In genomic region chr2:9112079-9112721, GRCh38 we compare ENCODE assay signal across 10 cellular contexts.
A peak's percentile ranks its signal among the peaks of the same experiment; 100 is the strongest.
DNase-seq lines count a peak whose midpoint lies in the region; ATAC-seq and TF ChIP-seq lines count a peak whose summit lies in the region.
"Had no signal": no experiment of that assay in that cellular context is flagged by ENCODE, and none has a peak within 500 bp of the region (broad histone marks: within the 10 kb centered on the region; RNA-seq: fewer than 3 reads in every experiment).

No MANE protein-coding gene starts in this region.

- no peak overlapping the region for H4K5ac ChIP-seq in mesendoderm (ENCODE audit: low read length)

- no peak overlapping the region for H2AK5ac ChIP-seq in mesendoderm (ENCODE audit: low read length)

- no peak overlapping the region for H3K4me3 ChIP-seq in heart left ventricle
- H3K4me3 ChIP-seq in mesendoderm (ENCODE audit: low read length): no peak overlapping the region
- no peak overlapping the region for H3K4me3 ChIP-seq in vagina

- intact Hi-C loops in heart left ventricle (cut with DNase I): no loop called here
- intact Hi-C loops in cardiac septum (cut with DNase I): no loop called here
- intact Hi-C loops in vagina (cut with DNase I): no loop called here

- DNase-seq in heart left ventricle: peak in 1 of 5 donors; percentile 50
- no peak for DNase-seq in cardiac septum (ENCODE audit: low spot score)
- peak in 32 of 61 donors; percentile 13 to 83 (median 45) for DNase-seq in caudate nucleus (lab: John Stamatoyannopoulos, UW)
- DNase-seq in mesendoderm: no peak
- DNase-seq in vagina (ENCODE audit: extremely low spot score in 2 of 2): peak in 1 of 2 donors; percentile 85
- no peak for DNase-seq in stimulated activated CD4-positive, alpha-beta T cell treated with anti-CD3 and anti-CD28 coated beads, Interleukin-1b, Interleukin-23, amount 100 ng/mL, for 48 hours
- no peak for DNase-seq in activated naive CD4-positive, alpha-beta T cell treated with anti-CD3 and anti-CD28 coated beads, Interleukin-2, amount 50 U/mL, for 72 hours (ENCODE audit: low spot score in 2 of 2)
- DNase-seq: cerebellar nuclear complex had no signal

- no peaks in the 10 kb centered on the region for H3K79me1 ChIP-seq in mesendoderm (ENCODE audit: low read length)

- H3K79me2 ChIP-seq in mesendoderm (ENCODE audit: control insufficient read depth, insufficient read depth, low read length): no peaks in the 10 kb centered on the region

- no peaks in the 10 kb centered on the region for H3K36me3 Mint-ChIP-seq in activated naive CD4-positive, alpha-beta T cell treated with anti-CD3 and anti-CD28 coated beads, Interleukin-2, amount 50 U/mL, for 72 hours

- no peak overlapping the region for H3K4me2 ChIP-seq in mesendoderm (ENCODE audit: low read length)

- no peak overlapping the region for H2BK5ac ChIP-seq in mesendoderm (ENCODE audit: low read length)

- no peak overlapping the region for H3K4ac ChIP-seq in mesendoderm (ENCODE audit: low read depth, low read length)

- no peaks in the 10 kb centered on the region for H3K9me3 Mint-ChIP-seq in activated naive CD4-positive, alpha-beta T cell treated with anti-CD3 and anti-CD28 coated beads, Interleukin-2, amount 50 U/mL, for 72 hours

- H3K27ac ChIP-seq in heart left ventricle (no peak overlapping the region), caudate nucleus (ENCODE audit: low read depth, low read length) (no peak overlapping the region), mesendoderm (ENCODE audit: low read depth, low read length) (no peak overlapping the region), vagina (peak overlapping the region; percentile 59)
- H3K27ac ChIP-seq: C4-2B had no signal

- H3K27me3 ChIP-seq in heart left ventricle (no peaks in the 10 kb centered on the region), mesendoderm (ENCODE audit: insufficient read depth, low read length, poor library complexity) (no peaks in the 10 kb centered on the region), vagina (no peaks in the 10 kb centered on the region)

- no peak overlapping the region for H3K27ac Mint-ChIP-seq in activated naive CD4-positive, alpha-beta T cell treated with anti-CD3 and anti-CD28 coated beads, Interleukin-2, amount 50 U/mL, for 72 hours

- WGBS in heart left ventricle, 4 donors: 64 to 75% (median 72%) methylated on average over 23 of the region's 23 CpGs
- WGBS in mesendoderm (ENCODE audit: extremely low coverage, insufficient coverage, low lambda C conversion rate): no CpG with 5 or more reads among the region's 23 CpGs

- H3K36me3 ChIP-seq in heart left ventricle (no peaks in the 10 kb centered on the region), mesendoderm (ENCODE audit: control insufficient read depth, insufficient read depth, low read length) (no peaks in the 10 kb centered on the region), vagina (no peaks in the 10 kb centered on the region)

- H4K8ac ChIP-seq in mesendoderm (ENCODE audit: low read depth, low read length): no peak overlapping the region

- H3K9ac ChIP-seq in mesendoderm (ENCODE audit: low read length): no peak overlapping the region

- H3K9me3 ChIP-seq in heart left ventricle: no peaks in the 10 kb centered on the region
- H3K9me3 ChIP-seq in vagina: no peaks in the 10 kb centered on the region

- H3K4me1 ChIP-seq in heart left ventricle (peaks cover 0 to 14% (median 6%) of the 10 kb centered on the region in 12 donors), mesendoderm (ENCODE audit: control insufficient read depth, low read depth, low read length) (no peaks in the 10 kb centered on the region), vagina (peaks cover 23% of the 10 kb centered on the region)

- H2BK15ac ChIP-seq in mesendoderm (replicated peaks; ENCODE audit: low read depth): no peak overlapping the region

- H3K23ac ChIP-seq in mesendoderm (ENCODE audit: low read length): no peak overlapping the region

- no peak for TF ChIP-seq POLR2A in heart left ventricle (IDR thresholded peaks at IDR 0.05)
- no peak for TF ChIP-seq POLR2A in vagina (IDR thresholded peaks at IDR 0.05)

- peak overlapping the region; percentile 58 for H3K56ac ChIP-seq in mesendoderm (ENCODE audit: low read length)

- H2BK120ac ChIP-seq in mesendoderm (ENCODE audit: low read depth, low read length): no peak overlapping the region

- TF ChIP-seq CTCF in heart left ventricle (IDR thresholded peaks at IDR 0.05): no peak
- no peak for TF ChIP-seq CTCF in vagina (IDR thresholded peaks at IDR 0.05)

- ATAC-seq in heart left ventricle (peak; percentile 29 to 65 (median 48)), GM21737 (IDR thresholded peaks at IDR 0.05; ENCODE audit: unreplicated experiment) (no peak)
- ATAC-seq in activated naive CD4-positive, alpha-beta T cell treated with anti-CD3 and anti-CD28 coated beads, Interleukin-2, amount 50 U/mL, for 72 hours: no peak

- no peak overlapping the region for H3K18ac ChIP-seq in mesendoderm (ENCODE audit: low read length)

Comparison
In these comparisons a context has a peak if more than half of its experiments do, and no peak if none do; other contexts are left out.
1. ATAC-seq: peak in heart left ventricle (4 of 4); none in activated naive CD4-positive, alpha-beta T cell treated with anti-CD3 and anti-CD28 coated beads, Interleukin-2, amount 50 U/mL, for 72 hours (0 of 2) and GM21737 (single experiment).
2. DNase-seq: peak in caudate nucleus (32 of 61); none in cardiac septum (single experiment), mesendoderm (single experiment), stimulated activated CD4-positive, alpha-beta T cell treated with anti-CD3 and anti-CD28 coated beads, Interleukin-1b, Interleukin-23, amount 100 ng/mL, for 48 hours (single experiment) and activated naive CD4-positive, alpha-beta T cell treated with anti-CD3 and anti-CD28 coated beads, Interleukin-2, amount 50 U/mL, for 72 hours (0 of 2).